2 cellular contexts compared by ENCODE assay signal in the genomic region with DNA sequence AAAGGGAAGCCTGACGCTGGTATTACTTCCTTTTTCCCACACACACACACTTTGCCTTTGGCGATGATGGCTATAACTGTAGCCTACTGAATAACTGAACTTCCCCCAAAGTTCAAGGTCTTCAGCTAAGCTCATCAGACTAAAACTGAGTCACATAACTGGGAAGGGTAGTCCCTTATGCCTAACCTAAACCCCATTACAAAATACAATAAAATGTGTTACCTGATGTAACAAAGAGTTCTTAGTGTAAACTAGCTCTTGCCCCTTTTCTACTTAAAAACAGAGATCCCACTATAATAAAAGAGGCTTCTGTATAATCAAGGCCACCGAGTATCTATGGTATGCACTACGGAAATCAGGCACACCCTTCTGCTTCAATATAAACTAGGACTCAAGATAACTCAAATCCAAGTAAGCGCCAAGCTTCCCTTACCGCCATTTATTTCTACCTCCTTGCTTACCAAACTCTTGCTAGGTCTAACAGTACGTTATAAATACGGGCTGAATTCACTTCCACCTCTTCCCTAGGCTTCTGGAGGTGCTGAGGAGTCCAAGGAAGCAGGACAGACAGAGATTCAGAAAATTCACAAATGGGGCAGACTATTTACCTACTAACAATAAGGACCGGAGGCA.
TF ChIP-seq lines count a peak whose summit lies in the region.

No MANE protein-coding gene starts in this region.

TF ChIP-seq in SK-N-SH, 30 proteins besides CTCF, POLR2A, EP300 and RAD21 (continued from another document):
- TF ChIP-seq, protein P1, sequence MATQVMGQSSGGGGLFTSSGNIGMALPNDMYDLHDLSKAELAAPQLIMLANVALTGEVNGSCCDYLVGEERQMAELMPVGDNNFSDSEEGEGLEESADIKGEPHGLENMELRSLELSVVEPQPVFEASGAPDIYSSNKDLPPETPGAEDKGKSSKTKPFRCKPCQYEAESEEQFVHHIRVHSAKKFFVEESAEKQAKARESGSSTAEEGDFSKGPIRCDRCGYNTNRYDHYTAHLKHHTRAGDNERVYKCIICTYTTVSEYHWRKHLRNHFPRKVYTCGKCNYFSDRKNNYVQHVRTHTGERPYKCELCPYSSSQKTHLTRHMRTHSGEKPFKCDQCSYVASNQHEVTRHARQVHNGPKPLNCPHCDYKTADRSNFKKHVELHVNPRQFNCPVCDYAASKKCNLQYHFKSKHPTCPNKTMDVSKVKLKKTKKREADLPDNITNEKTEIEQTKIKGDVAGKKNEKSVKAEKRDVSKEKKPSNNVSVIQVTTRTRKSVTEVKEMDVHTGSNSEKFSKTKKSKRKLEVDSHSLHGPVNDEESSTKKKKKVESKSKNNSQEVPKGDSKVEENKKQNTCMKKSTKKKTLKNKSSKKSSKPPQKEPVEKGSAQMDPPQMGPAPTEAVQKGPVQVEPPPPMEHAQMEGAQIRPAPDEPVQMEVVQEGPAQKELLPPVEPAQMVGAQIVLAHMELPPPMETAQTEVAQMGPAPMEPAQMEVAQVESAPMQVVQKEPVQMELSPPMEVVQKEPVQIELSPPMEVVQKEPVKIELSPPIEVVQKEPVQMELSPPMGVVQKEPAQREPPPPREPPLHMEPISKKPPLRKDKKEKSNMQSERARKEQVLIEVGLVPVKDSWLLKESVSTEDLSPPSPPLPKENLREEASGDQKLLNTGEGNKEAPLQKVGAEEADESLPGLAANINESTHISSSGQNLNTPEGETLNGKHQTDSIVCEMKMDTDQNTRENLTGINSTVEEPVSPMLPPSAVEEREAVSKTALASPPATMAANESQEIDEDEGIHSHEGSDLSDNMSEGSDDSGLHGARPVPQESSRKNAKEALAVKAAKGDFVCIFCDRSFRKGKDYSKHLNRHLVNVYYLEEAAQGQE (IDR thresholded peaks at IDR 0.05; ENCODE audit: low read depth, low read length): no peak
- no peak for TF ChIP-seq NFIC (IDR thresholded peaks at IDR 0.05; ENCODE audit: borderline replicate concordance)
- no peak for TF ChIP-seq GATA2 (CRISPR knock-in tag; IDR thresholded peaks at IDR 0.05)
- no peak for TF ChIP-seq RCOR1 (IDR thresholded peaks at IDR 0.05; ENCODE audit: low read length)
- TF ChIP-seq JUND (IDR thresholded peaks at IDR 0.05): no peak
- TF ChIP-seq USF2 (IDR thresholded peaks at IDR 0.05; ENCODE audit: borderline replicate concordance, low read depth, low read length): no peak
TF ChIP-seq in SK-N-SH: peak in this region for 0.

TF ChIP-seq in SK-N-SH treated with all-trans-retinoic acid at 6 μM for 48 hours, 23 proteins besides CTCF, POLR2A, EP300 and RAD21 (continued from another document):
- TF ChIP-seq, protein P2, sequence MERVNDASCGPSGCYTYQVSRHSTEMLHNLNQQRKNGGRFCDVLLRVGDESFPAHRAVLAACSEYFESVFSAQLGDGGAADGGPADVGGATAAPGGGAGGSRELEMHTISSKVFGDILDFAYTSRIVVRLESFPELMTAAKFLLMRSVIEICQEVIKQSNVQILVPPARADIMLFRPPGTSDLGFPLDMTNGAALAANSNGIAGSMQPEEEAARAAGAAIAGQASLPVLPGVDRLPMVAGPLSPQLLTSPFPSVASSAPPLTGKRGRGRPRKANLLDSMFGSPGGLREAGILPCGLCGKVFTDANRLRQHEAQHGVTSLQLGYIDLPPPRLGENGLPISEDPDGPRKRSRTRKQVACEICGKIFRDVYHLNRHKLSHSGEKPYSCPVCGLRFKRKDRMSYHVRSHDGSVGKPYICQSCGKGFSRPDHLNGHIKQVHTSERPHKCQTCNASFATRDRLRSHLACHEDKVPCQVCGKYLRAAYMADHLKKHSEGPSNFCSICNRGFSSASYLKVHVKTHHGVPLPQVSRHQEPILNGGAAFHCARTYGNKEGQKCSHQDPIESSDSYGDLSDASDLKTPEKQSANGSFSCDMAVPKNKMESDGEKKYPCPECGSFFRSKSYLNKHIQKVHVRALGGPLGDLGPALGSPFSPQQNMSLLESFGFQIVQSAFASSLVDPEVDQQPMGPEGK (CRISPR knock-in tag; IDR thresholded peaks at IDR 0.05; ENCODE audit: borderline replicate concordance): no peak
- TF ChIP-seq SNAI2 (CRISPR knock-in tag; IDR thresholded peaks at IDR 0.05): no peak
- TF ChIP-seq BACH2 (CRISPR knock-in tag; IDR thresholded peaks at IDR 0.05; ENCODE audit: borderline replicate concordance): no peak
- no peak for TF ChIP-seq POU6F1 (CRISPR knock-in tag; IDR thresholded peaks at IDR 0.05; ENCODE audit: borderline replicate concordance, low read depth)
- TF ChIP-seq ZNF8 (CRISPR knock-in tag; IDR thresholded peaks at IDR 0.05): no peak
- no peak for TF ChIP-seq ZC3H10 (CRISPR knock-in tag; IDR thresholded peaks at IDR 0.05)
- TF ChIP-seq GLIS3 (CRISPR knock-in tag; IDR thresholded peaks at IDR 0.05): no peak
- TF ChIP-seq TCF4 (CRISPR knock-in tag; IDR thresholded peaks at IDR 0.05; ENCODE audit: borderline replicate concordance): no peak
- no peak for TF ChIP-seq PPARA (CRISPR knock-in tag; IDR thresholded peaks at IDR 0.05; ENCODE audit: borderline replicate concordance)
- no peak for TF ChIP-seq RARB (CRISPR knock-in tag; IDR thresholded peaks at IDR 0.05)
- no peak for TF ChIP-seq TOX (CRISPR knock-in tag; IDR thresholded peaks at IDR 0.05; ENCODE audit: borderline replicate concordance)
